24 cellular contexts compared by ENCODE assay signal in the genomic region with DNA sequence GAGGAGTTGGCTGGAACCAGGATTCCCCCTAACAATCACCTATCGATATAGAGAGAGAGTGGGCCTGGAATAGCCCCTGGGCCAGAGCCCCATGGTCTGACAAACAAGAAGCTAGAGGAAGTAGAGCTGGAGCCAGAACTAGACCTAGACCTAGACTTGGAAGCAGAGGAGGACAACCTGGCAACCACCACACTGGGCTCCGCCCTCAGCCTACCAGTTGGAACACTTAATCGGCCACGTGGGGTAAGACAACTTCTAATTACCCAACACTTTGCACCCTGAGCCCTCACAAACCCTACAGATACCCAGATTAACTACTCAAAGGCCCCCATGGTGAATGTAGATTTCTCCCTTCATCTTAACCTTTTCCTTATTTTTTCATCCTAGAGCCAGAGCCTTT. TPM values are rescaled to one million over a fixed set of nuclear protein-coding genes. Genes with fewer than 3 reads are reported as not detected.
A peak's percentile ranks its signal among the peaks of the same experiment; 100 is the strongest.
DNase-seq lines count a peak whose midpoint lies in the region; ATAC-seq and TF ChIP-seq lines count a peak whose summit lies in the region.
"Had no signal": no experiment of that assay in that cellular context is flagged by ENCODE, and none has a peak within 500 bp of the region (broad histone marks: within the 10 kb centered on the region; RNA-seq: fewer than 3 reads in every experiment).

No MANE protein-coding gene starts in this region.

- no peak overlapping the region for H3K4me3 ChIP-seq in sigmoid colon
- H3K4me3 ChIP-seq: PC-9 had no signal

- H3K4me1 ChIP-seq in sigmoid colon, result peaks cover 0 to 10% (median 5%) of the 10 kb centered on the region in 4 donors

- no peaks in the 10 kb centered on the region for H3K9me3 ChIP-seq in sigmoid colon

- intact Hi-C loops in sigmoid colon (cut with DNase I), result loop anchor here (5.0 kb wide), 1 partner anchor 102 kb away; a partner anchor contains a TSS

- H3K27ac Mint-ChIP-seq in activated naive CD8-positive, alpha-beta T cell, result peak overlapping the region; percentile 5
- no peak overlapping the region for H3K27ac Mint-ChIP-seq in activated naive CD8-positive, alpha-beta T cell treated with anti-CD3 and anti-CD28 coated beads, Interleukin-2, amount 50 U/mL, for 24 hours
- H3K27ac Mint-ChIP-seq in central memory CD8-positive, alpha-beta T cell (ENCODE audit: low read depth), result peak overlapping the region; percentile 25
- no peak overlapping the region for H3K27ac Mint-ChIP-seq in stimulated activated naive B cell treated with anti-CD40 and anti-IgM and Interleukin-4, amounts not matched to agents 10 μg/mL and 1 μg/mL and 100 μg/mL, for 72 hours

- no peak for TF ChIP-seq EP300 in sigmoid colon (IDR thresholded peaks at IDR 0.05)

- no peak overlapping the region for H3K4me3 Mint-ChIP-seq in activated naive CD8-positive, alpha-beta T cell
- no peak overlapping the region for H3K4me3 Mint-ChIP-seq in activated naive CD8-positive, alpha-beta T cell treated with anti-CD3 and anti-CD28 coated beads, Interleukin-2, amount 50 U/mL, for 24 hours
- no peak overlapping the region for H3K4me3 Mint-ChIP-seq in central memory CD8-positive, alpha-beta T cell
- H3K4me3 Mint-ChIP-seq in stimulated activated naive B cell treated with anti-CD40 and anti-IgM and Interleukin-4, amounts not matched to agents 10 μg/mL and 1 μg/mL and 100 μg/mL, for 72 hours, result no peak overlapping the region

- no peak for TF ChIP-seq POLR2A in sigmoid colon (IDR thresholded peaks at IDR 0.05)

- no peak overlapping the region for H3K27ac ChIP-seq in sigmoid colon
- H3K27ac ChIP-seq: PC-9 had no signal

- no peaks in the 10 kb centered on the region for H3K9me3 Mint-ChIP-seq in activated naive CD8-positive, alpha-beta T cell (ENCODE audit: low read depth)
- no peaks in the 10 kb centered on the region for H3K9me3 Mint-ChIP-seq in activated naive CD8-positive, alpha-beta T cell treated with anti-CD3 and anti-CD28 coated beads, Interleukin-2, amount 50 U/mL, for 24 hours
- no peaks in the 10 kb centered on the region for H3K9me3 Mint-ChIP-seq in central memory CD8-positive, alpha-beta T cell
- no peaks in the 10 kb centered on the region for H3K9me3 Mint-ChIP-seq in stimulated activated naive B cell treated with anti-CD40 and anti-IgM and Interleukin-4, amounts not matched to agents 10 μg/mL and 1 μg/mL and 100 μg/mL, for 72 hours

- peaks cover 37% of the 10 kb centered on the region for H3K4me1 Mint-ChIP-seq in activated naive CD8-positive, alpha-beta T cell (ENCODE audit: low read depth)
- H3K4me1 Mint-ChIP-seq in activated naive CD8-positive, alpha-beta T cell treated with anti-CD3 and anti-CD28 coated beads, Interleukin-2, amount 50 U/mL, for 24 hours, result peaks cover 26% of the 10 kb centered on the region
- H3K4me1 Mint-ChIP-seq in central memory CD8-positive, alpha-beta T cell, result peaks cover 45% of the 10 kb centered on the region
- H3K4me1 Mint-ChIP-seq in stimulated activated naive B cell treated with anti-CD40 and anti-IgM and Interleukin-4, amounts not matched to agents 10 μg/mL and 1 μg/mL and 100 μg/mL, for 72 hours, result peaks cover 10 to 19% of the 10 kb centered on the region in 2 donors

- H3K27me3 ChIP-seq in sigmoid colon, result no peaks in the 10 kb centered on the region

- H3K36me3 ChIP-seq in sigmoid colon, result no peaks in the 10 kb centered on the region

- H3K36me3 Mint-ChIP-seq in activated naive CD8-positive, alpha-beta T cell, result peaks cover 4% of the 10 kb centered on the region
- H3K36me3 Mint-ChIP-seq in activated naive CD8-positive, alpha-beta T cell treated with anti-CD3 and anti-CD28 coated beads, Interleukin-2, amount 50 U/mL, for 24 hours (ENCODE audit: low read depth), result peaks cover 5% of the 10 kb centered on the region
- H3K36me3 Mint-ChIP-seq in central memory CD8-positive, alpha-beta T cell (ENCODE audit: insufficient read depth), result peaks cover 14% of the 10 kb centered on the region
- H3K36me3 Mint-ChIP-seq in stimulated activated naive B cell treated with anti-CD40 and anti-IgM and Interleukin-4, amounts not matched to agents 10 μg/mL and 1 μg/mL and 100 μg/mL, for 72 hours, result peaks cover 4 to 5% of the 10 kb centered on the region in 2 donors

- 76 to 88% methylated on average over 4 of the region's 4 CpGs for WGBS in sigmoid colon, 2 donors

- ATAC-seq in activated naive CD8-positive, alpha-beta T cell treated with anti-CD3 and anti-CD28 coated beads, Interleukin-2, amount 50 U/mL, for 24 hours, result no peak
- no peak for ATAC-seq in central memory CD8-positive, alpha-beta T cell (replicated peaks; ENCODE audit: extremely low read depth, poor library complexity, severe bottlenecking)
- ATAC-seq in GM21576 (IDR thresholded peaks at IDR 0.05; ENCODE audit: unreplicated experiment) (no peak), HG02588 (IDR thresholded peaks at IDR 0.05; ENCODE audit: unreplicated experiment) (no peak)
- ATAC-seq in stimulated activated naive B cell treated with anti-CD40 and anti-IgM and Interleukin-4, amounts not matched to agents 10 μg/mL and 1 μg/mL and 100 μg/mL, for 72 hours (replicated peaks), result no peak
- ATAC-seq: HCT116 had no signal

- DNase-seq in activated naive CD8-positive, alpha-beta T cell treated with anti-CD3 and anti-CD28 coated beads, Interleukin-2, amount 50 U/mL, for 24 hours, result no peak
- DNase-seq in central memory CD8-positive, alpha-beta T cell (ENCODE audit: low spot score in 2 of 2), result no peak
- peak; percentile 9 for DNase-seq in sigmoid colon
- no peak for DNase-seq in stimulated activated naive B cell treated with anti-CD40 and anti-IgM and Interleukin-4, amounts not matched to agents 10 μg/mL and 1 μg/mL and 100 μg/mL, for 72 hours
- DNase-seq: AML-193, C1 segment of cervical spinal cord, COR-L47, DMS 273 treated with DMSO at 0.1 percent for 48 hours, DMS79 treated with DMSO at 0.1 percent for 48 hours, GOT3, KG1, NCI-H1092, NCI-H1436, NCI-H187 treated with DMSO at 0.1 percent for 48 hours, NCI-H2107, NCI-H510A, NCI-H748 treated with DMSO at 0.1 percent for 48 hours, PC-9, RPMI8226, SHP77 had no signal

- TF ChIP-seq CTCF in sigmoid colon (IDR thresholded peaks at IDR 0.05), result no peak

- H3K27me3 Mint-ChIP-seq in activated naive CD8-positive, alpha-beta T cell, result no peaks in the 10 kb centered on the region
- H3K27me3 Mint-ChIP-seq in activated naive CD8-positive, alpha-beta T cell treated with anti-CD3 and anti-CD28 coated beads, Interleukin-2, amount 50 U/mL, for 24 hours, result no peaks in the 10 kb centered on the region
- no peaks in the 10 kb centered on the region for H3K27me3 Mint-ChIP-seq in central memory CD8-positive, alpha-beta T cell
- H3K27me3 Mint-ChIP-seq in stimulated activated naive B cell treated with anti-CD40 and anti-IgM and Interleukin-4, amounts not matched to agents 10 μg/mL and 1 μg/mL and 100 μg/mL, for 72 hours, result peaks cover 11 to 12% of the 10 kb centered on the region in 2 donors

RNA-seq across cellular contexts. Expression of a gene that starts 4.6 kb away (rescaled TPM):
- 100 to 1,000 TPM in 3 of 4 donors, 10 to 100 TPM in 1; 52.9 to 157 (median 110) TPM for total RNA-seq in sigmoid colon
- 100 to 1,000 TPM in 1 of 3 donors, 10 to 100 TPM in 2; 68.4 to 136 (median 73.9) TPM for polyA plus RNA-seq in sigmoid colon

RNA-seq across cellular contexts. Expression of a gene that starts 16.6 kb away (rescaled TPM):
- 1,000 to 10,000 TPM; 1,926 to 5,407 (median 3,655) TPM for total RNA-seq in sigmoid colon
- 1,000 to 10,000 TPM; 6,021 to 9,845 (median 6,338) TPM for polyA plus RNA-seq in sigmoid colon

RNA-seq across cellular contexts. Expression of a gene that starts 18.3 kb away (rescaled TPM):
- total RNA-seq in sigmoid colon, result 1 to 10 TPM; 3.9 to 6.9 (median 4.8) TPM
- polyA plus RNA-seq in sigmoid colon, result 1 to 10 TPM; 1.2 to 3.8 (median 1.4) TPM

RNA-seq across cellular contexts. Expression of a gene that starts 19.8 kb away (rescaled TPM):
- total RNA-seq in sigmoid colon, result 10 to 100 TPM; 10.2 to 21.4 (median 19.0) TPM
- polyA plus RNA-seq in sigmoid colon, result 10 to 100 TPM; 31.8 to 69.8 (median 37.0) TPM

RNA-seq across cellular contexts. Expression of a gene that starts 28.3 kb away (rescaled TPM):
- 100 to 1,000 TPM in 1 of 4 donors, 10 to 100 TPM in 3; 67.6 to 102 (median 88.7) TPM for total RNA-seq in sigmoid colon
- polyA plus RNA-seq in sigmoid colon, result 10 to 100 TPM in 2 of 3 donors, 1 to 10 TPM in 1; 9.0 to 73.9 (median 13.8) TPM

Comparison
In these comparisons a context has a peak if more than half of its experiments do, and no peak if none do; other contexts are left out.
1. H3K27ac Mint-ChIP-seq: peak in activated naive CD8-positive, alpha-beta T cell (single experiment) and central memory CD8-positive, alpha-beta T cell (single experiment); none in activated naive CD8-positive, alpha-beta T cell treated with anti-CD3 and anti-CD28 coated beads, Interleukin-2, amount 50 U/mL, for 24 hours (single experiment) and stimulated activated naive B cell treated with anti-CD40 and anti-IgM and Interleukin-4, amounts not matched to agents 10 μg/mL and 1 μg/mL and 100 μg/mL, for 72 hours (single experiment).